11 cellular contexts compared by ENCODE assay signal in genomic region chr2:111042772-111043771, GRCh38.
A peak's percentile ranks its signal among the peaks of the same experiment; 100 is the strongest.
DNase-seq lines count a peak whose midpoint lies in the region; ATAC-seq, FAIRE-seq and TF ChIP-seq lines count a peak whose summit lies in the region.
"Had no signal": no experiment of that assay in that cellular context is flagged by ENCODE, and none has a peak within 500 bp of the region (broad histone marks: within the 10 kb centered on the region; RNA-seq: fewer than 3 reads in every experiment).

No MANE protein-coding gene starts in this region.

- TF ChIP-seq CTCF in GM12878 (IDR thresholded peaks at IDR 0.05 in 2 of 3, conservative IDR thresholded peaks at IDR 0.05 in 1 of 3; ENCODE audit: control insufficient read depth in 2 of 3, extremely low read depth in 1 of 3, insufficient read depth in 1 of 3, low read depth in 3 of 3, low read length in 3 of 3): no peak

- H2AFZ ChIP-seq in GM12878 (ENCODE audit: control insufficient read depth, low read depth, low read length) (no peak overlapping the region), GM23248 (no peak overlapping the region)

- no TSS peak for BruUV-seq in GM12878 (replicated peaks; lab: Mats Ljungman, UMichigan)

- no peaks in the 10 kb centered on the region for H3K27me3 ChIP-seq in BLaER1 treated with 17β-estradiol and CSF1 and Interleukin-3, amounts not matched to agents 10 nM and 100 nM
- H3K27me3 ChIP-seq in GM12878 (replicated peaks in 1 of 2; ENCODE audit: control insufficient read depth in 2 of 2, insufficient read depth in 2 of 2, low read length in 1 of 2) (peaks cover under 1% of the 10 kb centered on the region in 2 experiments; a peak in 3 of 4 replicates), MG63 (peaks cover 6% of the 10 kb centered on the region), GM23248 (replicated peaks; ENCODE audit: insufficient read depth) (peaks cover 54% of the 10 kb centered on the region)
- H3K27me3 ChIP-seq: tibial nerve had no signal

- CTCF ChIA-PET in GM12878 (lab: Yijun Ruan, JAX): interaction anchor here (0.7 to 1.2 kb wide), 6 partner anchors 9 to 185 kb away, joined by 3 to 6 read pairs (median 3); no protein-coding TSS in a partner anchor

- H3K9ac ChIP-seq in BLaER1 treated with 17β-estradiol and CSF1 and Interleukin-3, amounts not matched to agents 10 nM and 100 nM: no peak overlapping the region
- H3K9ac ChIP-seq in GM12878 (ENCODE audit: control insufficient read depth, insufficient read depth, low read length): no peak overlapping the region
- H3K9ac ChIP-seq in GM23248: no peak overlapping the region

- H3K4me3 ChIP-seq in BLaER1 treated with 17β-estradiol and CSF1 and Interleukin-3, amounts not matched to agents 10 nM and 100 nM: no peak overlapping the region
- H3K4me3 ChIP-seq in GM12878: no peak overlapping the region
- no peak overlapping the region for H3K4me3 ChIP-seq in MG63
- no peak overlapping the region for H3K4me3 ChIP-seq in GM23248
- H3K4me3 ChIP-seq: tibial nerve had no signal

- peak; percentile 25; the same call in 1 of the 2 replicates for TF ChIP-seq RAD21 in GM12878 (IDR thresholded peaks at IDR 0.05; ENCODE audit: insufficient read depth, low read depth, low read length)

- FAIRE-seq in GM12878 (lab: Jason Lieb, UNC): no peak
- FAIRE-seq: endometrium had no signal

- SMC1A ChIA-PET in GM12878 (lab: Charles Lee; ENCODE audit: uncharacterized antibody, unreplicated experiment): interaction anchor here (0.7 to 1.3 kb wide), 10 partner anchors 9 to 231 kb away, joined by 3 to 5 read pairs (median 3); partner anchors contain the start of gene BCL2L11

- ATAC-seq in GM18909 (IDR thresholded peaks at IDR 0.05; ENCODE audit: poor library complexity, unreplicated experiment): peak; percentile 57
- ATAC-seq in HG02938 (IDR thresholded peaks at IDR 0.05; ENCODE audit: unreplicated experiment): peak; percentile 60
- peak; percentile 70 for ATAC-seq in GM12878

- WGBS in GM12878 (ENCODE audit: insufficient coverage, insufficient replicate concordance, low lambda C conversion rate, missing lambda C conversion rate): 20% methylated on average over 20 of the region's 20 CpGs
- 51 to 55% methylated on average over 20 of the region's 20 CpGs for whole genome bisulfite sequencing in GM23248 (ENCODE audit: low coverage in 1 of 2, low lambda C conversion rate in 2 of 2, missing lambda C conversion rate in 2 of 2), 2 experiments

- peak overlapping the region in 10 of 11 experiments; percentile 13 to 80 (median 62); a peak in 18 of 22 replicates for H3K4me2 ChIP-seq in BLaER1 treated with 17β-estradiol and CSF1 and Interleukin-3, amounts not matched to agents 10 nM and 100 nM
- H3K4me2 ChIP-seq in GM12878 (ENCODE audit: control insufficient read depth, insufficient read depth) (peak overlapping the region; percentile 54; the same call in 1 of the 2 replicates), GM23248 (ENCODE audit: unreplicated experiment) (no peak overlapping the region)

- intact Hi-C loops in GM12878 (cut with micrococcal nuclease; ENCODE audit: unreplicated experiment): no loop called here

- TF ChIP-seq POLR2A in GM12878 (IDR thresholded peaks at IDR 0.05; ENCODE audit: low read depth, low read length): no peak

- peaks cover 0 to 65% (median 34%) of the 10 kb centered on the region in 10 experiments; a peak in 17 of 20 replicates for H3K4me1 ChIP-seq in BLaER1 treated with 17β-estradiol and CSF1 and Interleukin-3, amounts not matched to agents 10 nM and 100 nM
- peaks cover 11% of the 10 kb centered on the region for H3K4me1 ChIP-seq in GM12878 (ENCODE audit: control insufficient read depth, insufficient read depth, low read length)
- H3K4me1 ChIP-seq in GM23248 (ENCODE audit: insufficient read depth): no peaks in the 10 kb centered on the region
- H3K4me1 ChIP-seq: tibial nerve had no signal

- H3K79me2 ChIP-seq in GM12878 (ENCODE audit: control insufficient read depth, insufficient read depth, low read length): no peaks in the 10 kb centered on the region
- H3K79me2 ChIP-seq in GM23248 (ENCODE audit: insufficient read depth): no peaks in the 10 kb centered on the region

- H3K36me3 ChIP-seq in BLaER1 treated with 17β-estradiol and CSF1 and Interleukin-3, amounts not matched to agents 10 nM and 100 nM: no peaks in the 10 kb centered on the region
- H3K36me3 ChIP-seq in GM12878 (ENCODE audit: control insufficient read depth in 2 of 2, insufficient read depth in 2 of 2, low read length in 1 of 2) (no peaks in the 10 kb centered on the region), MG63 (no peaks in the 10 kb centered on the region), GM23248 (ENCODE audit: low read depth) (no peaks in the 10 kb centered on the region)
- H3K36me3 ChIP-seq: tibial nerve had no signal

- H4K20me1 ChIP-seq in BLaER1 treated with 17β-estradiol and CSF1 and Interleukin-3, amounts not matched to agents 10 nM and 100 nM: no peaks in the 10 kb centered on the region
- H4K20me1 ChIP-seq in GM12878 (ENCODE audit: control insufficient read depth, insufficient read depth) (no peaks in the 10 kb centered on the region), GM23248 (ENCODE audit: insufficient read depth) (no peaks in the 10 kb centered on the region)

- RAD21 ChIA-PET in GM12878 (lab: Charles Lee; ENCODE audit: unreplicated experiment): interaction anchor here (0.8 to 2.0 kb wide), 5 partner anchors 9 to 19 kb away, joined by 3 to 7 read pairs (median 4); no protein-coding TSS in a partner anchor

- DNase-seq in GM12878 (ENCODE audit: low read depth, low spot score): no peak
- DNase-seq in MG63: no peak
- DNase-seq in nucleus accumbens (lab: John Stamatoyannopoulos, UW): no peak
- DNase-seq in GM23248: no peak
- DNase-seq in NCI-H2107 treated with DMSO at 0.1 percent for 48 hours (lab: John Stamatoyannopoulos, UW; ENCODE audit: unreplicated experiment): no peak
- DNase-seq: NCI-H82 had no signal

- POLR2A ChIA-PET in GM12878 (lab: Charles Lee): no interaction called here

- no peak for TF ChIP-seq EP300 in GM12878 (IDR thresholded peaks at IDR 0.05; ENCODE audit: borderline replicate concordance in 1 of 2, control insufficient read depth in 1 of 2, low read depth in 2 of 2, low read length in 2 of 2)

- H3F3A ChIP-seq in GM23248 (ENCODE audit: insufficient read depth): no peaks in the 10 kb centered on the region

- H3K9me3 ChIP-seq in BLaER1 treated with 17β-estradiol and CSF1 and Interleukin-3, amounts not matched to agents 10 nM and 100 nM (replicated peaks in 1 of 11): peaks cover 8 to 19% (median 16%) of the 10 kb centered on the region in 11 experiments; a peak in 18 of 22 replicates
- H3K9me3 ChIP-seq in GM12878 (replicated peaks; ENCODE audit: control insufficient read depth, insufficient read depth, low read length) (peaks cover 13% of the 10 kb centered on the region; the same call in 2 of the 3 replicates), MG63 (no peaks in the 10 kb centered on the region), GM23248 (ENCODE audit: low read depth) (no peaks in the 10 kb centered on the region)
- H3K9me3 ChIP-seq: tibial nerve had no signal

- H3K27ac ChIP-seq in BLaER1 treated with 17β-estradiol and CSF1 and Interleukin-3, amounts not matched to agents 10 nM and 100 nM: peak overlapping the region in 1 of 11 experiments; percentile 14; a peak in 1 of 22 replicates
- no peak overlapping the region for H3K27ac ChIP-seq in GM12878 (ENCODE audit: control insufficient read depth, insufficient read depth)
- no peak overlapping the region for H3K27ac ChIP-seq in GM23248
- H3K27ac ChIP-seq: tibial nerve had no signal

- in situ Hi-C loops in GM12878 (cut with MboI): no loop called here
- in situ Hi-C loops in GM23248 (cut with MboI): no loop called here

- H3K9me2 ChIP-seq in GM23248 (ENCODE audit: insufficient read depth): no peaks in the 10 kb centered on the region

TF ChIP-seq in GM12878, 131 proteins besides CTCF, POLR2A, EP300 and RAD21 (continues in another document):
- TF ChIP-seq BCL11A (IDR thresholded peaks at IDR 0.05; ENCODE audit: low read depth, low read length) (peak; percentile 23; the same call in 1 of the 2 replicates), STAT3 (IDR thresholded peaks at IDR 0.05; ENCODE audit: low read depth, low read length) (no peak), MEF2B (IDR thresholded peaks at IDR 0.05; ENCODE audit: partially characterized antibody, poor library complexity, severe bottlenecking) (peak; percentile 36), YY1 (IDR thresholded peaks at IDR 0.05; ENCODE audit: low read depth, low read length) (0 out of 2 replicates have a peak, but pooled peaks have one; percentile 4), JUNB (IDR thresholded peaks at IDR 0.05) (peak; percentile 38; the same call in 1 of the 2 replicates), ATF2 (IDR thresholded peaks at IDR 0.05; ENCODE audit: low read length) (0 out of 2 replicates have a peak, but pooled peaks have one; percentile 43), FOXM1 (IDR thresholded peaks at IDR 0.05; ENCODE audit: low read depth, low read length) (peak; percentile 52; the same call in 1 of the 2 replicates), NFIC (IDR thresholded peaks at IDR 0.05; ENCODE audit: low read depth, low read length) (peak; percentile 75; the same call in 1 of the 2 replicates), RUNX3 (IDR thresholded peaks at IDR 0.05; ENCODE audit: low read length) (peak; percentile 47; the same call in 1 of the 2 replicates), POU2F2 (IDR thresholded peaks at IDR 0.05; ENCODE audit: borderline replicate concordance, low read depth, low read length) (no peak), EGR1 (IDR thresholded peaks at IDR 0.05; ENCODE audit: borderline replicate concordance in 1 of 2, low read depth in 2 of 2, low read length in 2 of 2) (peak in 1 of 2 experiments; percentile 81; a peak in 2 of 3 replicates), RELA (IDR thresholded peaks at IDR 0.05; ENCODE audit: borderline replicate concordance, partially characterized antibody) (peak; percentile 47), IRF4 (IDR thresholded peaks at IDR 0.05; ENCODE audit: low read depth, low read length) (peak; percentile 62; the same call in 1 of the 2 replicates), SUZ12 (IDR thresholded peaks at IDR 0.05; ENCODE audit: unreplicated experiment) (no peak), TCF3 (IDR thresholded peaks at IDR 0.05; ENCODE audit: borderline replicate concordance, insufficient read depth, low read depth, low read length) (0 out of 2 replicates have a peak, but pooled peaks have one; percentile 29)
